7 cellular contexts compared by ENCODE assay signal in the genomic region with DNA sequence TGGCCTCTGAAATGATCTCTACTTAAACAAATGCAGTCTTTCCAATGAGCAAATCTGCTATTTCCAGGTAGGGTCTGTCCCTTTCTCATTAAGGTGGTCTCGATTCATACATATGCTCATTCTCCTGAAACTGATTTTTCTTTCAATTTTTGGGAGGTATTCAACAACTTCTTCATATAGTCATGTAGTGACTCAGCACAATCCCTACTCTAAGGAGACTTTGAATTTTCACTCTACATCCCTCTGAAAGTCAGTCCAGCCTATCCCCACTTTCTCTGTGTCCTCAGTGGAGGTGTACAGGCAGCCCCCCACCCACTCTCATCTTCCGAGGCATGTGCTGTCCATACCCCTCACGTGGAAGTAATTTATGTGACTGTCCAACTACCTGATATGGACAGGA.
"Had no signal": no experiment of that assay in that cellular context is flagged by ENCODE, and none has a peak within 500 bp of the region (broad histone marks: within the 10 kb centered on the region; RNA-seq: fewer than 3 reads in every experiment).

No MANE protein-coding gene starts in this region.

- H3K27ac Mint-ChIP-seq: GM23338, H9 had no signal

- H3K4me3 ChIP-seq: GM23338 had no signal

- DNase-seq: H9, HCEC 1CT, KBM-7 had no signal

- H2AFZ ChIP-seq: GM23338 had no signal

- H3K4me3 Mint-ChIP-seq: GM23338 had no signal

- FAIRE-seq: H1, H54, HTR-8/SVneo had no signal

- ATAC-seq: GM23338 had no signal

- H3K4me2 ChIP-seq: GM23338 had no signal
